In genomic region chr11:68954970-68955958, GRCh38 we compare ENCODE assay signal across 9 cellular contexts. TPM values are rescaled to one million over a fixed set of nuclear protein-coding genes. Genes with fewer than 3 reads are reported as not detected.
DNase-seq lines count a peak whose midpoint lies in the region; ATAC-seq, FAIRE-seq and TF ChIP-seq lines count a peak whose summit lies in the region.
"Had no signal": no experiment of that assay in that cellular context is flagged by ENCODE, and none has a peak within 500 bp of the region (broad histone marks: within the 10 kb centered on the region; RNA-seq: fewer than 3 reads in every experiment).

No MANE protein-coding gene starts in this region.

- ATAC-seq in K562 (peak; percentile 90), left lung (peak; percentile 79), SK-N-SH treated with all-trans-retinoic acid at 6 μM for 48 hours (no peak), HG03025 (IDR thresholded peaks at IDR 0.05; ENCODE audit: low FRiP score, unreplicated experiment) (no peak)

- H2AFZ ChIP-seq in K562 (ENCODE audit: low read depth, low read length): peak overlapping the region; percentile 17

- no peaks in the 10 kb centered on the region for H3K9me1 ChIP-seq in K562 (ENCODE audit: control insufficient read depth, insufficient read depth, low read length)

- in situ Hi-C loops in K562 (cut with MboI): no loop called here

- H3K9me3 ChIP-seq in K562 (replicated peaks; ENCODE audit: control insufficient read depth, insufficient read depth, low read depth, low read length) (no peaks in the 10 kb centered on the region), left lung (no peaks in the 10 kb centered on the region), subcutaneous abdominal adipose tissue (ENCODE audit: control insufficient read depth in 5 of 5, low read length in 5 of 5) (peaks cover 0 to 5% (median 0%) of the 10 kb centered on the region in 5 donors)

- no peaks in the 10 kb centered on the region; the same call in 1 of the 2 replicates for H4K20me1 ChIP-seq in K562 (replicated peaks; ENCODE audit: control insufficient read depth, insufficient read depth, low read length)

- H3K27me3 ChIP-seq in K562 (ENCODE audit: control insufficient read depth in 2 of 2, insufficient read depth in 2 of 2, low read length in 2 of 2) (peaks cover 11 to 33% of the 10 kb centered on the region in 2 experiments; a peak in 4 of 5 replicates), left lung (peaks cover 0 to 3% of the 10 kb centered on the region in 2 donors), subcutaneous abdominal adipose tissue (ENCODE audit: control insufficient read depth in 5 of 5, insufficient read depth in 4 of 5, low read length in 5 of 5) (peaks cover 0 to 9% (median 6%) of the 10 kb centered on the region in 5 donors)

- no peak for TF ChIP-seq EP300 in K562 (IDR thresholded peaks at IDR 0.05; ENCODE audit: low read length)

- H3K4me3 ChIP-seq in K562 (no peak overlapping the region), left lung (no peak overlapping the region), subcutaneous abdominal adipose tissue (ENCODE audit: low read depth in 1 of 5, low read length in 5 of 5) (peak overlapping the region in 4 of 5 donors; percentile 13 to 40 (median 16))

- intact Hi-C loops in K562 (cut with micrococcal nuclease): loop anchor here (1.0 kb wide), 1 partner anchor 133 kb away; no protein-coding TSS in a partner anchor
- intact Hi-C loops in left lung (cut with DNase I): no loop called here

- TF ChIP-seq CTCF in K562 (IDR thresholded peaks at IDR 0.05 in 2 of 3, conservative IDR thresholded peaks at IDR 0.05 in 1 of 3; ENCODE audit: insufficient read depth in 2 of 3, low read depth in 1 of 3, low read length in 3 of 3): 0 out of 6 replicates have a peak, but pooled peaks of 1 of the 3 experiments have one; percentile 11
- no peak for TF ChIP-seq CTCF in left lung (IDR thresholded peaks at IDR 0.05)

- TF ChIP-seq POLR2A in K562 (conservative IDR thresholded peaks at IDR 0.05): no peak

- 27% methylated on average over 32 of the region's 34 CpGs for WGBS in K562 (ENCODE audit: insufficient coverage, low coverage, missing lambda C conversion rate)

- H3K9ac ChIP-seq in K562 (ENCODE audit: insufficient read depth in 1 of 2, low read depth in 2 of 2, low read length in 2 of 2) (peak overlapping the region in 1 of 2 experiments; percentile 75; a peak in 2 of 4 replicates), subcutaneous abdominal adipose tissue (ENCODE audit: low read length in 5 of 5) (no peak overlapping the region)

- no peak overlapping the region for H3K27ac ChIP-seq in K562 (ENCODE audit: extremely low read depth, low read depth, low read length)
- no peak overlapping the region for H3K27ac ChIP-seq in left lung
- no peak overlapping the region for H3K27ac ChIP-seq in subcutaneous abdominal adipose tissue (ENCODE audit: low read depth, low read length)

- H3K4me1 ChIP-seq in K562 (replicated peaks in 1 of 2; ENCODE audit: control insufficient read depth in 2 of 2, insufficient read depth in 2 of 2, low read length in 2 of 2) (peaks cover 8 to 19% of the 10 kb centered on the region in 2 experiments; a peak in 4 of 5 replicates), left lung (peaks cover 0 to 9% of the 10 kb centered on the region in 2 donors), subcutaneous abdominal adipose tissue (ENCODE audit: control insufficient read depth in 5 of 5, insufficient read depth in 5 of 5, low read length in 5 of 5) (peaks cover 0 to 11% (median 9%) of the 10 kb centered on the region in 5 donors)

- H3K4me2 ChIP-seq in K562 (ENCODE audit: insufficient read depth, low read length): peak overlapping the region; percentile 51

- CTCF ChIA-PET in K562 (lab: Yijun Ruan, JAX; ENCODE audit: low intra/inter-chr PET ratio): no interaction called here
- CTCF ChIA-PET in HEK293T (lab: Yijun Ruan, JAX): interaction anchor here (0.7 kb wide), 1 partner anchor 930 kb away, joined by 3 read pairs; no protein-coding TSS in a partner anchor

- no peaks in the 10 kb centered on the region for H3K79me2 ChIP-seq in K562 (ENCODE audit: control insufficient read depth, insufficient read depth, low read length)

- DNase-seq in M059J (ENCODE audit: low read depth): peak; percentile 42
- peak; percentile 55 to 67 (median 60) for DNase-seq in K562 (ENCODE audit: extremely low read depth in 1 of 4, low spot score in 3 of 4)
- peak in 1 of 2 donors; percentile 49 for DNase-seq in left lung
- DNase-seq in germinal center (ENCODE audit: low spot score): no peak
- DNase-seq in HEK293T (ENCODE audit: extremely low spot score): no peak
- DNase-seq: GOT3 had no signal

- H3K36me3 ChIP-seq in K562 (ENCODE audit: control insufficient read depth, insufficient read depth, low read length) (no peaks in the 10 kb centered on the region), left lung (no peaks in the 10 kb centered on the region), subcutaneous abdominal adipose tissue (ENCODE audit: control insufficient read depth in 5 of 5, insufficient read depth in 5 of 5, low read length in 5 of 5) (no peaks in the 10 kb centered on the region)

- BruUV-seq in K562 (replicated peaks; lab: Mats Ljungman, UMichigan): no TSS peak

- POLR2A ChIA-PET in K562 (lab: Yijun Ruan, JAX): interaction anchor here (0.5 to 1.0 kb wide), 4 partner anchors 14 to 941 kb away, joined by 3 to 7 read pairs (median 4); no protein-coding TSS in a partner anchor
- POLR2A ChIA-PET in HEK293T (lab: Yijun Ruan, JAX): no interaction called here

- FAIRE-seq in K562 (lab: Jason Lieb, UNC): peak; percentile 70

- no peak for TF ChIP-seq RAD21 in K562 (CRISPR knock-in tag; conservative IDR thresholded peaks at IDR 0.05 in 1 of 2, IDR thresholded peaks at IDR 0.05 in 1 of 2)

RNA-seq across cellular contexts. Expression of gene MRGPRD, which starts 25.5 kb away (rescaled TPM):
- total RNA-seq in M059J (2014; rRNA removed; shearing (Covaris generic)): not detected in 2 replicates
- not detected in 2 replicates for total RNA-seq in K562 (2011; cell fraction: chromatin; rRNA removed; ENCODE audit: low replicate concordance)
- not detected in 2 replicates for total RNA-seq in K562 (2011; cell fraction: nucleolus; rRNA removed)
- not detected in 2 replicates for total RNA-seq in K562 (2011; cell fraction: nucleoplasm; rRNA removed)
- total RNA-seq in K562 (2014; rRNA removed) (not detected in 2 replicates), K562 (2014; rRNA removed; fragmentation: Illumina TruSeq; extraction: Trizol) (not detected in 2 replicates), K562 (2015; rRNA removed; fragmentation: Illumina TruSeq; extraction: Trizol) (not detected in 2 replicates), K562 (2021) (not detected in 2 replicates), left lung (not detected)
- polyA plus RNA-seq in K562 (2011; rRNA removed) (not detected in 2 replicates), K562 (2014; fragmentation: Illumina TruSeq; extraction: Trizol) (not detected in 2 replicates), K562 (2014; fragmentation: Nextera tagmentation; extraction: Ambion mirVana) (not detected), K562 (2014; rRNA removed) (not detected in 2 replicates)
- polyA plus RNA-seq in K562 (2011; cell fraction: cytosol; rRNA removed): not detected in 2 replicates
- polyA plus RNA-seq in K562 (2011; cell fraction: nucleus; rRNA removed): not detected in 2 replicates
- polyA plus RNA-seq in K562 (2012): not detected in 2 replicates
- polyA minus RNA-seq in K562 (2011; rRNA and poly(A)+ RNA removed): not detected in 2 replicates
- polyA minus RNA-seq in K562 (2011; cell fraction: cytosol; rRNA and poly(A)+ RNA removed): not detected in 2 replicates
- polyA minus RNA-seq in K562 (2011; cell fraction: nucleus; rRNA and poly(A)+ RNA removed): not detected in 2 replicates

RNA-seq across cellular contexts. Expression of gene IGHMBP2, which starts 51.6 kb away (rescaled TPM):
- total RNA-seq in M059J (2014; rRNA removed; shearing (Covaris generic)): 3.3 and 9.4 TPM in 2 replicates
- total RNA-seq in K562 (2011; cell fraction: chromatin; rRNA removed; ENCODE audit: low replicate concordance): 109 and 159 TPM in 2 replicates
- total RNA-seq in K562 (2011; cell fraction: nucleolus; rRNA removed): 75.3 and 75.5 TPM in 2 replicates
- total RNA-seq in K562 (2011; cell fraction: nucleoplasm; rRNA removed): 61.4 and 66.5 TPM in 2 replicates
- total RNA-seq in K562 (2014; rRNA removed): 12.5 and 15.9 TPM in 2 replicates
- total RNA-seq in K562 (2014; rRNA removed; fragmentation: Illumina TruSeq; extraction: Trizol): 8.3 and 11.7 TPM in 2 replicates
- total RNA-seq in K562 (2015; rRNA removed; fragmentation: Illumina TruSeq; extraction: Trizol): 11.6 and 14.5 TPM in 2 replicates
- 24.8 and 28.9 TPM in 2 replicates for total RNA-seq in K562 (2021)
- 14.5 and 21.1 TPM in 2 replicates for polyA plus RNA-seq in K562 (2011; rRNA removed)
- 8.1 and 11.3 TPM in 2 replicates for polyA plus RNA-seq in K562 (2011; cell fraction: cytosol; rRNA removed)
- polyA plus RNA-seq in K562 (2011; cell fraction: nucleus; rRNA removed): 61.4 and 78.3 TPM in 2 replicates
- 10.6 and 12.2 TPM in 2 replicates for polyA plus RNA-seq in K562 (2012)
- 18.8 and 20.7 TPM in 2 replicates for polyA plus RNA-seq in K562 (2014; fragmentation: Illumina TruSeq; extraction: Trizol)
- polyA plus RNA-seq in K562 (2014; fragmentation: Nextera tagmentation; extraction: Ambion mirVana): 1 to 10 TPM; 1.6 to 1.8 TPM
- 16.3 and 18.6 TPM in 2 replicates for polyA plus RNA-seq in K562 (2014; rRNA removed)
- polyA minus RNA-seq in K562 (2011; rRNA and poly(A)+ RNA removed): 14.0 and 15.0 TPM in 2 replicates
- 10.6 and 14.2 TPM in 2 replicates for polyA minus RNA-seq in K562 (2011; cell fraction: cytosol; rRNA and poly(A)+ RNA removed)
- polyA minus RNA-seq in K562 (2011; cell fraction: nucleus; rRNA and poly(A)+ RNA removed): 30.6 and 45.2 TPM in 2 replicates
- 10 to 100 TPM; 19.4 to 30.4 TPM for total RNA-seq in left lung

RNA-seq across cellular contexts. Expression of gene MRPL21, which starts 51.6 kb away (rescaled TPM):
- total RNA-seq in M059J (2014; rRNA removed; shearing (Covaris generic)): 59.6 and 75.3 TPM in 2 replicates
- 59.2 and 99.2 TPM in 2 replicates for total RNA-seq in K562 (2011; cell fraction: chromatin; rRNA removed; ENCODE audit: low replicate concordance)
- total RNA-seq in K562 (2011; cell fraction: nucleolus; rRNA removed): 79.2 and 104 TPM in 2 replicates
- total RNA-seq in K562 (2011; cell fraction: nucleoplasm; rRNA removed): 83.7 and 85.4 TPM in 2 replicates
- total RNA-seq in K562 (2014; rRNA removed) (254 and 255 TPM in 2 replicates), K562 (2014; rRNA removed; fragmentation: Illumina TruSeq; extraction: Trizol) (196 and 207 TPM in 2 replicates), K562 (2015; rRNA removed; fragmentation: Illumina TruSeq; extraction: Trizol) (207 and 219 TPM in 2 replicates), K562 (2021) (201 and 238 TPM in 2 replicates), left lung (10 to 100 TPM; 32.4 to 38.9 TPM)
- polyA plus RNA-seq in K562 (2011; rRNA removed) (194 and 232 TPM in 2 replicates), K562 (2014; fragmentation: Illumina TruSeq; extraction: Trizol) (203 and 210 TPM in 2 replicates), K562 (2014; fragmentation: Nextera tagmentation; extraction: Ambion mirVana) (100 to 1,000 TPM; 448 to 618 TPM), K562 (2014; rRNA removed) (328 and 364 TPM in 2 replicates)
- 126 and 191 TPM in 2 replicates for polyA plus RNA-seq in K562 (2011; cell fraction: cytosol; rRNA removed)
- polyA plus RNA-seq in K562 (2011; cell fraction: nucleus; rRNA removed): 88.4 and 93.3 TPM in 2 replicates
- polyA plus RNA-seq in K562 (2012): 124 and 195 TPM in 2 replicates
- polyA minus RNA-seq in K562 (2011; rRNA and poly(A)+ RNA removed): 76.5 and 99.7 TPM in 2 replicates
- polyA minus RNA-seq in K562 (2011; cell fraction: cytosol; rRNA and poly(A)+ RNA removed): 47.3 and 49.9 TPM in 2 replicates
- 40.5 and 55.1 TPM in 2 replicates for polyA minus RNA-seq in K562 (2011; cell fraction: nucleus; rRNA and poly(A)+ RNA removed)

RNA-seq across cellular contexts. Expression of gene MRGPRF, which starts 57.8 kb away (rescaled TPM):
- total RNA-seq in M059J (2014; rRNA removed; shearing (Covaris generic)): 0.25 TPM in 1 of 2 replicates, not detected in the other
- not detected in 2 replicates for total RNA-seq in K562 (2011; cell fraction: chromatin; rRNA removed; ENCODE audit: low replicate concordance)
- not detected in 2 replicates for total RNA-seq in K562 (2011; cell fraction: nucleolus; rRNA removed)
- not detected in 2 replicates for total RNA-seq in K562 (2011; cell fraction: nucleoplasm; rRNA removed)
- total RNA-seq in K562 (2014; rRNA removed) (not detected in 2 replicates), K562 (2014; rRNA removed; fragmentation: Illumina TruSeq; extraction: Trizol) (not detected in 2 replicates), K562 (2015; rRNA removed; fragmentation: Illumina TruSeq; extraction: Trizol) (not detected in 2 replicates), K562 (2021) (0.07 TPM in 1 of 2 replicates, not detected in the other), left lung (10 to 100 TPM; 12.6 to 22.6 TPM)
- polyA plus RNA-seq in K562 (2011; rRNA removed) (not detected in 2 replicates), K562 (2014; fragmentation: Illumina TruSeq; extraction: Trizol) (not detected in 2 replicates), K562 (2014; fragmentation: Nextera tagmentation; extraction: Ambion mirVana) (not detected), K562 (2014; rRNA removed) (not detected in 2 replicates)
- not detected in 2 replicates for polyA plus RNA-seq in K562 (2011; cell fraction: cytosol; rRNA removed)
- polyA plus RNA-seq in K562 (2011; cell fraction: nucleus; rRNA removed): not detected in 2 replicates
- not detected in 2 replicates for polyA plus RNA-seq in K562 (2012)
- not detected in 2 replicates for polyA minus RNA-seq in K562 (2011; rRNA and poly(A)+ RNA removed)
- polyA minus RNA-seq in K562 (2011; cell fraction: cytosol; rRNA and poly(A)+ RNA removed): not detected in 2 replicates
- polyA minus RNA-seq in K562 (2011; cell fraction: nucleus; rRNA and poly(A)+ RNA removed): not detected in 2 replicates

Comparison
In these comparisons a context has a peak if more than half of its experiments do, and no peak if none do; other contexts are left out.
1. DNase-seq: peak in M059J (single experiment) and K562 (4 of 4); none in germinal center (single experiment) and HEK293T (single experiment).
2. ATAC-seq: peak in K562 (single experiment) and left lung (single experiment); none in SK-N-SH treated with all-trans-retinoic acid at 6 μM for 48 hours (single experiment) and HG03025 (single experiment).
3. H3K4me3 ChIP-seq: peak in subcutaneous abdominal adipose tissue (4 of 5); none in K562 (single experiment) and left lung (0 of 2).